ENCODE assay signal across 12 cellular contexts in the genomic region with DNA sequence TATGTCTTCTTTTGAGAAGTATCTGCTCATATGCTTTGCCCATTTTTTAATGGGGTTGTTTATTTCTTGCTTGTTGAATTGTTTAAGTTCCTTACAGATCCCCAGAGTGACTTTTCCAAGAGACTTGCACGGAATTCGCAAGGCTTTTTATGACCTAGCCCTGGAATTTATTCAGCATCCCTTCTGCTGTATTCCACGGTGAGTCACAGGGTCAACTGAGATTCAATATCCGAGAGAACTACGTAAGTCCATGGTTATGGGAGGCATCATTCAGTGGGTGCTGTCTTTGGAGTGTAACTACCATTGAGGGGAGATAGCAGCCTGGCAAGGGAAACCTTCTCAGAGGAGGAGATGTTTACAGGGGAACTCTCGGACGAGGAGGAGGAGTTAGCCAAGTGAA. TPM values are rescaled to one million over a fixed set of nuclear protein-coding genes. Genes with fewer than 3 reads are reported as not detected.
DNase-seq lines count a peak whose midpoint lies in the region; ATAC-seq and TF ChIP-seq lines count a peak whose summit lies in the region.
"Had no signal": no experiment of that assay in that cellular context is flagged by ENCODE, and none has a peak within 500 bp of the region (broad histone marks: within the 10 kb centered on the region; RNA-seq: fewer than 3 reads in every experiment).

No MANE protein-coding gene starts in this region.

- no peaks in the 10 kb centered on the region for H3K27me3 ChIP-seq in SJCRH30
- H3K27me3 ChIP-seq in fibroblast of lung (ENCODE audit: control insufficient read depth, insufficient read depth, low read length): no peaks in the 10 kb centered on the region
- H3K27me3 ChIP-seq in left lung: no peaks in the 10 kb centered on the region
- H3K27me3 ChIP-seq: cardiac muscle cell had no signal

- no peak overlapping the region for H2AFZ ChIP-seq in fibroblast of lung (ENCODE audit: low read length)

- no peak for ATAC-seq in left lung
- ATAC-seq: stimulated activated effector memory CD8-positive, alpha-beta T cell treated with anti-CD3 and anti-CD28 coated beads, Interleukin-12 subunit alpha, Interleukin-12 subunit beta, amount 100 ng/mL, for 72 hours had no signal

- H4K20me1 ChIP-seq in fibroblast of lung (ENCODE audit: control insufficient read depth, extremely low read depth, insufficient read depth, low read length): no peaks in the 10 kb centered on the region

- no peaks in the 10 kb centered on the region for H3K79me2 ChIP-seq in fibroblast of lung (ENCODE audit: control insufficient read depth, insufficient read depth, low read length)

- no peak overlapping the region for H3K4me3 ChIP-seq in SJCRH30
- H3K4me3 ChIP-seq in fibroblast of lung (replicated peaks in 1 of 4; ENCODE audit: control extremely low read depth in 1 of 4, insufficient read depth in 1 of 4, low read depth in 3 of 4, low read length in 4 of 4): no peak overlapping the region
- no peak overlapping the region for H3K4me3 ChIP-seq in retinal pigment epithelial cell (ENCODE audit: low read length)
- no peak overlapping the region for H3K4me3 ChIP-seq in left lung
- H3K4me3 ChIP-seq: cardiac muscle cell had no signal

- peak overlapping the region; percentile 72 for H3K4me2 ChIP-seq in fibroblast of lung (ENCODE audit: extremely low read depth, insufficient read depth, low read length)

- H3K27ac ChIP-seq in SJCRH30 (no peak overlapping the region), fibroblast of lung (ENCODE audit: insufficient read depth, low read length) (peak overlapping the region; percentile 94), left lung (no peak overlapping the region)
- H3K27ac ChIP-seq: cardiac muscle cell had no signal

- H3K36me3 ChIP-seq in SJCRH30: no peaks in the 10 kb centered on the region
- H3K36me3 ChIP-seq in fibroblast of lung (ENCODE audit: control insufficient read depth, insufficient read depth, low read length): no peaks in the 10 kb centered on the region
- no peaks in the 10 kb centered on the region for H3K36me3 ChIP-seq in left lung
- H3K36me3 ChIP-seq: cardiac muscle cell had no signal

- H3K9ac ChIP-seq in fibroblast of lung (ENCODE audit: insufficient read depth, low read length): no peak overlapping the region

- TF ChIP-seq CTCF in fibroblast of lung (conservative IDR thresholded peaks at IDR 0.05 in 1 of 2, IDR thresholded peaks at IDR 0.05 in 1 of 2; ENCODE audit: low read depth in 1 of 2, low read length in 2 of 2) (no peak), retinal pigment epithelial cell (conservative IDR thresholded peaks at IDR 0.05; ENCODE audit: low read depth, low read length) (no peak), left lung (IDR thresholded peaks at IDR 0.05) (no peak)

- DNase-seq in GM04503 (ENCODE audit: low read depth): peak; percentile 100
- DNase-seq in SJCRH30: peak; percentile 23 to 36
- DNase-seq in fibroblast of lung (ENCODE audit: low read depth in 2 of 2): peak; percentile 90 to 100
- DNase-seq in retinal pigment epithelial cell (ENCODE audit: low read depth): peak; percentile 84
- DNase-seq in T-helper 1 cell: no peak
- DNase-seq in RKO (ENCODE audit: low spot score): no peak
- DNase-seq in NCI-H446 (lab: John Stamatoyannopoulos, UW): no peak
- no peak for DNase-seq in left lung
- DNase-seq: GDM1, NCI-H1417 treated with DMSO at 0.1 percent for 48 hours had no signal

- peaks cover 16% of the 10 kb centered on the region for H3K4me1 ChIP-seq in SJCRH30
- H3K4me1 ChIP-seq in fibroblast of lung (ENCODE audit: control insufficient read depth, extremely low read depth, insufficient read depth, low read length): peaks cover 20% of the 10 kb centered on the region
- H3K4me1 ChIP-seq in left lung: no peaks in the 10 kb centered on the region

- intact Hi-C loops in left lung (cut with DNase I): no loop called here

- H3K9me3 ChIP-seq in SJCRH30 (replicated peaks) (no peaks in the 10 kb centered on the region), fibroblast of lung (ENCODE audit: control insufficient read depth, insufficient read depth, low read depth, low read length) (no peaks in the 10 kb centered on the region), left lung (no peaks in the 10 kb centered on the region)

RNA-seq across cellular contexts. Expression of a gene that starts 20.9 kb away (rescaled TPM):
- total RNA-seq in SJCRH30 (2014; rRNA removed; shearing (Covaris generic)): 15.6 and 18.0 TPM in 2 replicates
- total RNA-seq in fibroblast of lung: 2.3 and 4.8 TPM in 2 replicates
- 46.8 and 83.8 TPM in 2 replicates for polyA plus RNA-seq in fibroblast of lung
- 19.1 and 34.8 TPM in 2 replicates for polyA plus RNA-seq in fibroblast of lung (2012)
- 139 and 200 TPM in 2 replicates for polyA minus RNA-seq in fibroblast of lung (ENCODE audit: low replicate concordance)
- total RNA-seq in left lung: 1,000 to 10,000 TPM in 1 of 2 donors, 100 to 1,000 TPM in 1; 478 to 1,562 TPM

RNA-seq across cellular contexts. Expression of a gene that starts 57.3 kb away (rescaled TPM):
- total RNA-seq in SJCRH30 (2014; rRNA removed; shearing (Covaris generic)): 86.8 and 98.2 TPM in 2 replicates
- total RNA-seq in fibroblast of lung (41.9 and 46.2 TPM in 2 replicates), left lung (10 to 100 TPM; 44.0 to 48.6 TPM)
- polyA plus RNA-seq in fibroblast of lung: 83.2 and 113 TPM in 2 replicates
- 46.6 and 59.9 TPM in 2 replicates for polyA plus RNA-seq in fibroblast of lung (2012)
- polyA minus RNA-seq in fibroblast of lung (ENCODE audit: low replicate concordance): 24.9 and 64.0 TPM in 2 replicates

Comparison
In these comparisons a context has a peak if more than half of its experiments do, and no peak if none do; other contexts are left out.
1. DNase-seq: peak in GM04503 (single experiment), SJCRH30 (2 of 2), fibroblast of lung (2 of 2) and retinal pigment epithelial cell (single experiment); none in T-helper 1 cell (0 of 5), RKO (single experiment), NCI-H446 (0 of 2) and left lung (0 of 2).
2. RNA of a gene that starts 20.9 kb away (total RNA-seq): 478 to 1,562 TPM in left lung; 15.6 to 18.0 TPM in SJCRH30 and 2.3 to 4.8 TPM in fibroblast of lung; every median in the first group is over 10 times any median in the second.